ENCODE assay signal across 1 cellular context in genomic region chr6:90355965-90356364, GRCh38.
TF ChIP-seq lines count a peak whose summit lies in the region.

No MANE protein-coding gene starts in this region.

TF ChIP-seq in HepG2, 621 proteins besides CTCF, POLR2A, EP300 and RAD21:
- no peak for TF ChIP-seq ZFP91 (CRISPR knock-in tag; IDR thresholded peaks at IDR 0.05; ENCODE audit: borderline replicate concordance)
- TF ChIP-seq ZNF784 (CRISPR knock-in tag; IDR thresholded peaks at IDR 0.05; ENCODE audit: borderline replicate concordance) = no peak
- no peak for TF ChIP-seq ERF (CRISPR knock-in tag; IDR thresholded peaks at IDR 0.05)
- no peak for TF ChIP-seq ZNF816 (CRISPR knock-in tag; IDR thresholded peaks at IDR 0.05; ENCODE audit: borderline replicate concordance)
- TF ChIP-seq MAX (IDR thresholded peaks at IDR 0.05) = no peak
- no peak for TF ChIP-seq ARNTL (CRISPR knock-in tag; IDR thresholded peaks at IDR 0.05)
- TF ChIP-seq ZNF609 (CRISPR knock-in tag; IDR thresholded peaks at IDR 0.05; ENCODE audit: borderline replicate concordance) = no peak
- no peak for TF ChIP-seq ZNF597 (CRISPR knock-in tag; IDR thresholded peaks at IDR 0.05)
- no peak for TF ChIP-seq ARID4A (CRISPR knock-in tag; IDR thresholded peaks at IDR 0.05; ENCODE audit: borderline replicate concordance)
- no peak for TF ChIP-seq JUN (CRISPR knock-in tag; IDR thresholded peaks at IDR 0.05)
- TF ChIP-seq ZNF780A (CRISPR knock-in tag; IDR thresholded peaks at IDR 0.05) = no peak
- no peak for TF ChIP-seq MYPOP (CRISPR knock-in tag; IDR thresholded peaks at IDR 0.05)
- no peak for TF ChIP-seq SIX1 (CRISPR knock-in tag; IDR thresholded peaks at IDR 0.05; ENCODE audit: borderline replicate concordance)
